Comparison of ENCODE assay signal across 29 cellular contexts in genomic region chr13:93473441-93474270, GRCh38.
DNase-seq lines count a peak whose midpoint lies in the region; ATAC-seq and TF ChIP-seq lines count a peak whose summit lies in the region.
"Had no signal": no experiment of that assay in that cellular context is flagged by ENCODE, and none has a peak within 500 bp of the region (broad histone marks: within the 10 kb centered on the region; RNA-seq: fewer than 3 reads in every experiment).

No MANE protein-coding gene starts in this region.

- DNase-seq in AG10803 (ENCODE audit: low read depth) (peak; percentile 38), LHCN-M2 (ENCODE audit: low read depth) (peak; percentile 90), endodermal cell (peak; percentile 53), neuronal stem cell (ENCODE audit: low spot score) (no peak), RWPE1 (ENCODE audit: low spot score) (no peak), NCI-H774 (lab: John Stamatoyannopoulos, UW) (no peak)
- DNase-seq: activated CD4-positive, alpha-beta memory T cell treated with anti-CD3 and anti-CD28 coated beads, Interleukin-2, amount 10 ng/mL, durations not matched to agents 7 days and 5 days; activated CD4-positive, alpha-beta T cell treated with anti-CD3 and anti-CD28 coated beads for 1 hour; activated CD8-positive, alpha-beta memory T cell treated with anti-CD3 and anti-CD28 coated beads, Interleukin-2, amount 50 U/mL, for 48 hours; activated naive CD4-positive, alpha-beta T cell treated with anti-CD3 and anti-CD28 coated beads, Interleukin-2, amount 10 ng/mL, durations not matched to agents 7 days and 5 days; Karpas-422; naive B cell; NCI-H1694 treated with DMSO at 0.1 percent for 48 hours; NCI-H2171; NCI-H524 treated with DMSO at 0.1 percent for 48 hours; stimulated activated CD4-positive, alpha-beta T cell treated with anti-CD3 and anti-CD28 coated beads, Interleukin-4, amount 100 ng/mL, for 24 hours had no signal

- no peak overlapping the region for H2AK5ac ChIP-seq in neuronal stem cell (ENCODE audit: low read depth, low read length)

- H4K8ac ChIP-seq in neuronal stem cell (ENCODE audit: low read depth, low read length): no peak overlapping the region

- H3K27me3 Mint-ChIP-seq in endodermal cell (ENCODE audit: insufficient read depth): no peaks in the 10 kb centered on the region
- H3K27me3 Mint-ChIP-seq: activated CD4-positive, alpha-beta memory T cell treated with anti-CD3 and anti-CD28 coated beads, Interleukin-2, amount 10 ng/mL, durations not matched to agents 7 days and 5 days; activated naive CD4-positive, alpha-beta T cell treated with anti-CD3 and anti-CD28 coated beads, Interleukin-2, amount 10 ng/mL, durations not matched to agents 7 days and 5 days; dendritic cell treated with granulocyte-macrophage colony-stimulating factor and Interleukin-4, amounts not matched to agents 40 ng/mL and 50 ng/mL, for 4 days; memory B cell; naive B cell had no signal

- peak overlapping the region; percentile 54 for H3K18ac ChIP-seq in neuronal stem cell (ENCODE audit: low read length)

- WGBS in endodermal cell (ENCODE audit: insufficient coverage in 1 of 2, insufficient read length in 1 of 2), 2 experiments: 75% methylated on average over 5 of the region's 5 CpGs; no CpG with 5 or more reads in 1 of the 2 experiments
- WGBS in neuronal stem cell (ENCODE audit: extremely low coverage in 2 of 2, insufficient read length in 2 of 2, insufficient replicate concordance in 1 of 2), 2 donors: no CpG with 5 or more reads among the region's 5 CpGs

- CTCF ChIA-PET in RWPE1 (lab: Yijun Ruan, JAX): no interaction called here

- H3K36me3 Mint-ChIP-seq in endodermal cell (ENCODE audit: low read depth): peaks cover 12% of the 10 kb centered on the region
- H3K36me3 Mint-ChIP-seq: activated naive CD4-positive, alpha-beta T cell treated with anti-CD3 and anti-CD28 coated beads, Interleukin-2, amount 10 ng/mL, durations not matched to agents 7 days and 5 days; CD14-positive monocyte; memory B cell; naive B cell; stimulated activated effector memory CD8-positive, alpha-beta T cell treated with anti-CD3 and anti-CD28 coated beads, Interleukin-12 subunit alpha, Interleukin-12 subunit beta, amount 100 ng/mL, for 72 hours had no signal

- H3K14ac ChIP-seq in neuronal stem cell (ENCODE audit: low read length): peak overlapping the region; percentile 47

- TF ChIP-seq CTCF in AG10803 (conservative IDR thresholded peaks at IDR 0.05; ENCODE audit: low read length) (no peak), endodermal cell (conservative IDR thresholded peaks at IDR 0.05) (no peak), RWPE1 (conservative IDR thresholded peaks at IDR 0.05; ENCODE audit: low read depth) (no peak)

- H3K23ac ChIP-seq in neuronal stem cell (ENCODE audit: low read depth, low read length, poor library complexity): no peak overlapping the region

- H2BK120ac ChIP-seq in neuronal stem cell (ENCODE audit: low read depth, low read length): no peak overlapping the region

- H3K27ac Mint-ChIP-seq in endodermal cell: peak overlapping the region; percentile 9
- H3K27ac Mint-ChIP-seq: activated CD4-positive, alpha-beta memory T cell treated with anti-CD3 and anti-CD28 coated beads, Interleukin-2, amount 10 ng/mL, durations not matched to agents 7 days and 5 days; activated naive CD4-positive, alpha-beta T cell treated with anti-CD3 and anti-CD28 coated beads, Interleukin-2, amount 10 ng/mL, durations not matched to agents 7 days and 5 days; CD14-positive monocyte; dendritic cell treated with granulocyte-macrophage colony-stimulating factor and Interleukin-4, amounts not matched to agents 40 ng/mL and 50 ng/mL, for 4 days; memory B cell; stimulated activated effector memory CD8-positive, alpha-beta T cell treated with anti-CD3 and anti-CD28 coated beads, Interleukin-12 subunit alpha, Interleukin-12 subunit beta, amount 100 ng/mL, for 72 hours; T-helper 1 cell treated with Interleukin-12 subunit alpha and Interleukin-12 subunit beta and Interleukin-4 antibody, amounts not matched to agents 30 μg/mL and 1 μg/mL, for 36 hours had no signal

- no peak overlapping the region for H3K4me2 ChIP-seq in neuronal stem cell (ENCODE audit: insufficient read depth, low read length, poor library complexity, severe bottlenecking)
- H3K4me2 ChIP-seq: hepatocyte had no signal

- H3K27ac ChIP-seq in endodermal cell (ENCODE audit: low read depth, low read length): no peak overlapping the region
- no peak overlapping the region for H3K27ac ChIP-seq in neuronal stem cell (replicated peaks; ENCODE audit: low read length)
- no peak overlapping the region for H3K27ac ChIP-seq in RWPE1
- H3K27ac ChIP-seq: cardiac muscle cell, esophagus muscularis mucosa, gastroesophageal sphincter, hepatocyte, HL-60 had no signal

- H3K79me1 ChIP-seq in neuronal stem cell (ENCODE audit: low read depth, low read length): no peaks in the 10 kb centered on the region

- H2BK12ac ChIP-seq in neuronal stem cell (ENCODE audit: low read length): no peak overlapping the region

- H3K4me1 Mint-ChIP-seq in endodermal cell: peaks cover 14% of the 10 kb centered on the region
- H3K4me1 Mint-ChIP-seq: activated CD4-positive, alpha-beta memory T cell treated with anti-CD3 and anti-CD28 coated beads, Interleukin-2, amount 10 ng/mL, durations not matched to agents 7 days and 5 days; activated naive CD4-positive, alpha-beta T cell treated with anti-CD3 and anti-CD28 coated beads, Interleukin-2, amount 10 ng/mL, durations not matched to agents 7 days and 5 days; CD14-positive monocyte; memory B cell; naive B cell; stimulated activated effector memory CD8-positive, alpha-beta T cell treated with anti-CD3 and anti-CD28 coated beads, Interleukin-12 subunit alpha, Interleukin-12 subunit beta, amount 100 ng/mL, for 72 hours had no signal

- no peak overlapping the region for H2AFZ ChIP-seq in neuronal stem cell (ENCODE audit: low read length)
- H2AFZ ChIP-seq: hepatocyte had no signal

- H3K4me3 Mint-ChIP-seq in endodermal cell: no peak overlapping the region
- H3K4me3 Mint-ChIP-seq: activated CD4-positive, alpha-beta memory T cell treated with anti-CD3 and anti-CD28 coated beads, Interleukin-2, amount 10 ng/mL, durations not matched to agents 7 days and 5 days; activated naive CD4-positive, alpha-beta T cell treated with anti-CD3 and anti-CD28 coated beads, Interleukin-2, amount 10 ng/mL, durations not matched to agents 7 days and 5 days; CD14-positive monocyte; dendritic cell treated with granulocyte-macrophage colony-stimulating factor and Interleukin-4, amounts not matched to agents 40 ng/mL and 50 ng/mL, for 4 days; memory B cell; naive B cell; stimulated activated effector memory CD8-positive, alpha-beta T cell treated with anti-CD3 and anti-CD28 coated beads, Interleukin-12 subunit alpha, Interleukin-12 subunit beta, amount 100 ng/mL, for 72 hours; T-helper 1 cell treated with Interleukin-12 subunit alpha and Interleukin-12 subunit beta and Interleukin-4 antibody, amounts not matched to agents 30 μg/mL and 1 μg/mL, for 36 hours had no signal

- H2BK15ac ChIP-seq in neuronal stem cell (ENCODE audit: low read length): no peak overlapping the region

- no peaks in the 10 kb centered on the region for H3K27me3 ChIP-seq in endodermal cell (ENCODE audit: control insufficient read depth, insufficient read depth, low read length, poor library complexity, severe bottlenecking)
- no peaks in the 10 kb centered on the region for H3K27me3 ChIP-seq in neuronal stem cell (ENCODE audit: control insufficient read depth in 3 of 3, insufficient read depth in 3 of 3, low read depth in 1 of 3, low read length in 3 of 3)
- H3K27me3 ChIP-seq: cardiac muscle cell, esophagus muscularis mucosa, gastroesophageal sphincter, hepatocyte had no signal

- no peak overlapping the region for H3K9ac ChIP-seq in endodermal cell (ENCODE audit: extremely low read depth, low read length, poor library complexity, severe bottlenecking)
- H3K9ac ChIP-seq in neuronal stem cell (ENCODE audit: low read depth, low read length, poor library complexity): peak overlapping the region; percentile 47

- no peak for ATAC-seq in HG03108 (IDR thresholded peaks at IDR 0.05; ENCODE audit: unreplicated experiment)
- ATAC-seq in GM18909 (IDR thresholded peaks at IDR 0.05; ENCODE audit: poor library complexity, unreplicated experiment): no peak
- ATAC-seq: gastroesophageal sphincter; left colon; stimulated activated effector memory CD8-positive, alpha-beta T cell treated with anti-CD3 and anti-CD28 coated beads, Interleukin-12 subunit alpha, Interleukin-12 subunit beta, amount 100 ng/mL, for 72 hours had no signal

- no peaks in the 10 kb centered on the region for H3K4me1 ChIP-seq in endodermal cell (ENCODE audit: control insufficient read depth, insufficient read depth, low read length)
- no peaks in the 10 kb centered on the region for H3K4me1 ChIP-seq in neuronal stem cell (ENCODE audit: control insufficient read depth in 2 of 2, insufficient read depth in 1 of 2, low read depth in 1 of 2, low read length in 2 of 2)
- H3K4me1 ChIP-seq: esophagus muscularis mucosa, gastroesophageal sphincter had no signal

- peaks cover 18% of the 10 kb centered on the region for H3K9me3 Mint-ChIP-seq in endodermal cell
- H3K9me3 Mint-ChIP-seq: stimulated activated effector memory CD8-positive, alpha-beta T cell treated with anti-CD3 and anti-CD28 coated beads, Interleukin-12 subunit alpha, Interleukin-12 subunit beta, amount 100 ng/mL, for 72 hours had no signal

- POLR2A ChIA-PET in RWPE1 (lab: Yijun Ruan, JAX; ENCODE audit: low non-redundant PET): no interaction called here

- H3K4me3 ChIP-seq in AG10803 (ENCODE audit: low read length) (no peak overlapping the region), endodermal cell (ENCODE audit: low read length) (no peak overlapping the region), neuronal stem cell (ENCODE audit: low read length in 2 of 2) (peak overlapping the region in 1 of 2 donors; percentile 28)
- H3K4me3 ChIP-seq: cardiac muscle cell, esophagus muscularis mucosa, gastroesophageal sphincter, hepatocyte had no signal

- H3K4ac ChIP-seq in neuronal stem cell (ENCODE audit: low read length): no peak overlapping the region

- no peak overlapping the region for H4K91ac ChIP-seq in neuronal stem cell (ENCODE audit: low read depth, low read length, poor library complexity)

- H3K36me3 ChIP-seq in endodermal cell (ENCODE audit: control insufficient read depth, insufficient read depth, low read length) (no peaks in the 10 kb centered on the region), neuronal stem cell (replicated peaks in 1 of 2; ENCODE audit: control insufficient read depth in 2 of 2, insufficient read depth in 2 of 2, low read length in 2 of 2) (no peaks in the 10 kb centered on the region)
- H3K36me3 ChIP-seq: cardiac muscle cell, esophagus muscularis mucosa, gastroesophageal sphincter had no signal

- H2BK5ac ChIP-seq in neuronal stem cell (ENCODE audit: low read length): no peak overlapping the region

- H3K9me3 ChIP-seq in endodermal cell (ENCODE audit: control insufficient read depth, low read length) (peaks cover 34% of the 10 kb centered on the region), neuronal stem cell (replicated peaks in 1 of 2; ENCODE audit: control insufficient read depth in 2 of 2, insufficient read depth in 1 of 2, low read depth in 1 of 2, low read length in 2 of 2) (no peaks in the 10 kb centered on the region)

Comparison
In these comparisons a context has a peak if more than half of its experiments do, and no peak if none do; other contexts are left out.
1. DNase-seq: peak in AG10803 (single experiment), LHCN-M2 (single experiment) and endodermal cell (single experiment); none in neuronal stem cell (single experiment), RWPE1 (single experiment) and NCI-H774 (single experiment).